20 cellular contexts compared by ENCODE assay signal in genomic region chr1:232522189-232522588, GRCh38.
"Had no signal": no experiment of that assay in that cellular context is flagged by ENCODE, and none has a peak within 500 bp of the region (broad histone marks: within the 10 kb centered on the region; RNA-seq: fewer than 3 reads in every experiment).

No MANE protein-coding gene starts in this region.

- H3K27me3 Mint-ChIP-seq: dendritic cell treated with granulocyte-macrophage colony-stimulating factor and Interleukin-4, amounts not matched to agents 40 ng/mL and 50 ng/mL, for 4 days had no signal

- FAIRE-seq: frontal cortex, islet of Langerhans, keratinocyte had no signal

- H3K27me3 ChIP-seq: colonic mucosa, esophagus muscularis mucosa, foreskin keratinocyte, gastroesophageal sphincter, heart right ventricle, left lung had no signal

- H3K4me3 Mint-ChIP-seq: dendritic cell treated with granulocyte-macrophage colony-stimulating factor and Interleukin-4, amounts not matched to agents 40 ng/mL and 50 ng/mL, for 4 days; naive thymus-derived CD4-positive, alpha-beta T cell had no signal

- H3K4me1 ChIP-seq: colonic mucosa, foreskin keratinocyte had no signal

- H3K36me3 Mint-ChIP-seq: naive thymus-derived CD4-positive, alpha-beta T cell had no signal

- H3K4me3 ChIP-seq: colonic mucosa, esophagus muscularis mucosa, gastroesophageal sphincter, heart right ventricle, left lung, lower lobe of right lung had no signal

- DNase-seq: colonic mucosa; cortex of kidney; effector CD8-positive, alpha-beta T cell; head of caudate nucleus; heart right ventricle; hippocampal formation; left cardiac atrium; left lung; left ventricle myocardium superior; lower lobe of right lung; mesenchymal stem cell; midbrain; naive thymus-derived CD4-positive, alpha-beta T cell had no signal

- H3K36me3 ChIP-seq: colonic mucosa, esophagus muscularis mucosa, gastroesophageal sphincter, heart right ventricle, left lung, lower lobe of right lung had no signal

- ATAC-seq: gastroesophageal sphincter; heart right ventricle; left lung; left ventricle myocardium superior; lower lobe of right lung; naive thymus-derived CD4-positive, alpha-beta T cell had no signal

- H3K9me3 ChIP-seq: colonic mucosa, esophagus muscularis mucosa, gastroesophageal sphincter, heart right ventricle, left lung, lower lobe of right lung had no signal

- H3K27ac Mint-ChIP-seq: dendritic cell treated with granulocyte-macrophage colony-stimulating factor and Interleukin-4, amounts not matched to agents 40 ng/mL and 50 ng/mL, for 4 days; naive thymus-derived CD4-positive, alpha-beta T cell had no signal

- H3K9me3 Mint-ChIP-seq: dendritic cell treated with granulocyte-macrophage colony-stimulating factor and Interleukin-4, amounts not matched to agents 40 ng/mL and 50 ng/mL, for 4 days; naive thymus-derived CD4-positive, alpha-beta T cell had no signal

- H3K27ac ChIP-seq: colonic mucosa, esophagus muscularis mucosa, foreskin keratinocyte, gastroesophageal sphincter, heart right ventricle, left lung, lower lobe of right lung had no signal
